21 cellular contexts compared by ENCODE assay signal in the genomic region with DNA sequence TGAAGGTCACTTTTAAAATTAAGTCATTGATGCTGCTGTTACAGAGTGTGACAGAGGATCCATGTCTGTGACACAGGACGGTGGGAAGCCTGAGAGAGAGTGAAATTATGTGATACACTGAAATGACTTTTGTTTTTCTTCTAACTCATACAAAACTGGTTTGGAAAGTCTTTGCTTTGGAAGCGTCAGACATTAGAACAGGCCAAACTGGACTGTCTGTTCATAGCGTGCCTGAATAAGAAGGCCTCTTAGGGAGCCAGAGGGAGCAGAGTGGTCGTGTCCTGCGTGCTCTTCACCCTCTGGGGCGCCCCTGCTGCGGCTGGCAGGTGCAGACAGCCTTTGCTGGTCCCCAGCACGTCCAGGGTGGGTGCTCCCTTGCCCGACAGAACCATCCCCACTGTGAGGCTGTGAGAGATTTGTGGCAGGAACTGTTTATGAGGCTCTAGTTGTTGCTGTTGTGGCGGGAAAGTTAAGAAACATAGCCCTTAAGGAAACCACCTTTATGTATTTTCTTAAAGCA. TPM values are rescaled to one million over a fixed set of nuclear protein-coding genes. Genes with fewer than 3 reads are reported as not detected.
DNase-seq lines count a peak whose midpoint lies in the region; FAIRE-seq and TF ChIP-seq lines count a peak whose summit lies in the region.
"Had no signal": no experiment of that assay in that cellular context is flagged by ENCODE, and none has a peak within 500 bp of the region (broad histone marks: within the 10 kb centered on the region; RNA-seq: fewer than 3 reads in every experiment).

No MANE protein-coding gene starts in this region.

- dilution Hi-C loops in mammary epithelial cell (cut with HindIII; ENCODE audit: low sequenced_read_pairs), result loop anchor here (5.0 kb wide), 1 partner anchor 33 kb away; no protein-coding TSS in a partner anchor

- H3K9me3 Mint-ChIP-seq in nephron progenitor cell (no peaks in the 10 kb centered on the region), type B pancreatic cell (no peaks in the 10 kb centered on the region)
- H3K9me3 Mint-ChIP-seq: activated B cell treated with CpG ODN at 0.5 μM for 24 hours; activated CD8-positive, alpha-beta T cell treated with anti-CD3 and anti-CD28 coated beads for 36 hours had no signal

- H3K9ac ChIP-seq in mammary epithelial cell (ENCODE audit: insufficient read depth, low read length), result no peak overlapping the region
- H3K9ac ChIP-seq: parathyroid adenoma had no signal

- 82% methylated on average over 10 of the region's 10 CpGs for WGBS in mammary epithelial cell (ENCODE audit: low coverage, missing lambda C conversion rate)
- WGBS in small intestine, 3 donors, result 89 to 93% (median 90%) methylated on average over 10 of the region's 10 CpGs

- no peak for DNase-seq in breast epithelium (ENCODE audit: low spot score in 2 of 2)
- no peak for DNase-seq in mammary epithelial cell
- no peak for DNase-seq in dorsolateral prefrontal cortex
- no peak for DNase-seq in nephron progenitor cell
- DNase-seq in type B pancreatic cell (ENCODE audit: extremely low spot score, unreplicated experiment), result no peak
- no peak for DNase-seq in SK-N-DZ (ENCODE audit: low spot score)
- DNase-seq in small intestine, result no peak
- no peak for DNase-seq in MG63
- DNase-seq: activated B cell treated with CpG ODN at 0.5 μM for 24 hours; activated CD8-positive, alpha-beta T cell treated with anti-CD3 and anti-CD28 coated beads for 36 hours; activated naive CD4-positive, alpha-beta T cell; activated T-cell treated with anti-CD3 and anti-CD28 coated beads for 4 hours; amniotic stem cell; central memory CD4-positive, alpha-beta T cell; NCI-H146; NCI-H526 treated with DMSO at 0.1 percent for 48 hours had no signal

- H3K27me3 Mint-ChIP-seq in nephron progenitor cell (ENCODE audit: low read depth, poor library complexity), result peaks cover 2% of the 10 kb centered on the region
- H3K27me3 Mint-ChIP-seq in type B pancreatic cell, result no peaks in the 10 kb centered on the region
- H3K27me3 Mint-ChIP-seq: activated B cell treated with CpG ODN at 0.5 μM for 24 hours; activated CD8-positive, alpha-beta T cell treated with anti-CD3 and anti-CD28 coated beads for 36 hours had no signal

- no peaks in the 10 kb centered on the region for H3K79me2 ChIP-seq in mammary epithelial cell (ENCODE audit: insufficient read depth, low read length)
- H3K79me2 ChIP-seq: parathyroid adenoma had no signal

- no peak overlapping the region for H2AFZ ChIP-seq in mammary epithelial cell (ENCODE audit: low read depth, low read length)
- H2AFZ ChIP-seq: parathyroid adenoma had no signal

- H3K4me3 ChIP-seq in breast epithelium (no peak overlapping the region), mammary epithelial cell (replicated peaks in 1 of 3; ENCODE audit: insufficient read depth in 1 of 3, low read depth in 2 of 3, low read length in 3 of 3) (no peak overlapping the region), dorsolateral prefrontal cortex (no peak overlapping the region), small intestine (ENCODE audit: low read depth in 1 of 2, low read length in 2 of 2) (no peak overlapping the region), MG63 (no peak overlapping the region)
- H3K4me3 ChIP-seq: K562, sigmoid colon, tibial nerve had no signal

- H3K27ac Mint-ChIP-seq in nephron progenitor cell, result peak overlapping the region; percentile 4
- H3K27ac Mint-ChIP-seq in type B pancreatic cell, result peak overlapping the region; percentile 100
- H3K27ac Mint-ChIP-seq: activated B cell treated with CpG ODN at 0.5 μM for 24 hours; activated CD8-positive, alpha-beta T cell treated with anti-CD3 and anti-CD28 coated beads for 36 hours had no signal

- in situ Hi-C loops in mammary epithelial cell (cut with MboI; ENCODE audit: low sequenced_read_pairs in 2 of 2), result loop anchor here in 1 of 2 donors (10.0 kb wide), 1 partner anchor 116 kb away; no protein-coding TSS in a partner anchor

- no peak for FAIRE-seq in small intestine (lab: Jason Lieb, UNC)

- H3K27me3 ChIP-seq in breast epithelium, result no peaks in the 10 kb centered on the region
- no peaks in the 10 kb centered on the region for H3K27me3 ChIP-seq in mammary epithelial cell (ENCODE audit: insufficient read depth, low read length)
- no peaks in the 10 kb centered on the region for H3K27me3 ChIP-seq in dorsolateral prefrontal cortex
- H3K27me3 ChIP-seq in small intestine (ENCODE audit: control insufficient read depth in 2 of 2, insufficient read depth in 2 of 2, low read length in 2 of 2), result no peaks in the 10 kb centered on the region
- H3K27me3 ChIP-seq in MG63, result no peaks in the 10 kb centered on the region
- H3K27me3 ChIP-seq: BE2C, sigmoid colon, tibial nerve had no signal

- H4K20me1 ChIP-seq in mammary epithelial cell (ENCODE audit: insufficient read depth, low read length), result no peaks in the 10 kb centered on the region

- peak overlapping the region; percentile 75 to 78 for H3K27ac ChIP-seq in breast epithelium
- no peak overlapping the region for H3K27ac ChIP-seq in mammary epithelial cell (ENCODE audit: insufficient read depth, low read depth, low read length)
- peak overlapping the region in 47 of 59 donors; percentile 4 to 90 (median 72) for H3K27ac ChIP-seq in dorsolateral prefrontal cortex
- no peak overlapping the region for H3K27ac ChIP-seq in small intestine (ENCODE audit: low read depth in 1 of 2, low read length in 1 of 2)
- H3K27ac ChIP-seq: parathyroid adenoma, tibial nerve had no signal

- H3K36me3 Mint-ChIP-seq in nephron progenitor cell (ENCODE audit: low read depth) (peaks cover 42% of the 10 kb centered on the region), type B pancreatic cell (peaks cover 18% of the 10 kb centered on the region)

- CTCF ChIA-PET in mammary epithelial cell (lab: Charles Lee; ENCODE audit: low non-redundant PET), result no interaction called here

- H3K4me1 ChIP-seq in breast epithelium (no peaks in the 10 kb centered on the region), mammary epithelial cell (ENCODE audit: insufficient read depth, low read length) (no peaks in the 10 kb centered on the region), small intestine (ENCODE audit: control insufficient read depth in 2 of 2, insufficient read depth in 1 of 2, low read depth in 1 of 2, low read length in 1 of 2) (no peaks in the 10 kb centered on the region)
- H3K4me1 ChIP-seq: BE2C, parathyroid adenoma had no signal

- H3K36me3 ChIP-seq in breast epithelium (no peaks in the 10 kb centered on the region), mammary epithelial cell (ENCODE audit: insufficient read depth, low read length) (no peaks in the 10 kb centered on the region), small intestine (ENCODE audit: control insufficient read depth in 2 of 2, insufficient read depth in 2 of 2, low read length in 2 of 2) (peaks cover 7 to 20% of the 10 kb centered on the region in 2 donors), MG63 (peaks cover 4% of the 10 kb centered on the region)

- H3K4me3 Mint-ChIP-seq in nephron progenitor cell (no peak overlapping the region), type B pancreatic cell (peak overlapping the region; percentile 71)
- H3K4me3 Mint-ChIP-seq: activated B cell treated with CpG ODN at 0.5 μM for 24 hours; activated CD8-positive, alpha-beta T cell treated with anti-CD3 and anti-CD28 coated beads for 36 hours had no signal

- TF ChIP-seq CTCF in breast epithelium (IDR thresholded peaks at IDR 0.05), result no peak
- no peak for TF ChIP-seq CTCF in mammary epithelial cell (conservative IDR thresholded peaks at IDR 0.05 in 1 of 2, IDR thresholded peaks at IDR 0.05 in 1 of 2; ENCODE audit: extremely low read depth in 1 of 2, insufficient read depth in 1 of 2, low read depth in 1 of 2, low read length in 2 of 2)
- no peak for TF ChIP-seq CTCF in dorsolateral prefrontal cortex (IDR thresholded peaks at IDR 0.05 in 54 of 56, conservative IDR thresholded peaks at IDR 0.05 in 2 of 56; ENCODE audit: low read depth in 1 of 56, partially characterized antibody in 56 of 56)
- TF ChIP-seq CTCF in nephron progenitor cell (IDR thresholded peaks at IDR 0.05), result no peak
- TF ChIP-seq CTCF in type B pancreatic cell (conservative IDR thresholded peaks at IDR 0.05), result no peak

- TF ChIP-seq POLR2A in breast epithelium (IDR thresholded peaks at IDR 0.05), result no peak

- H3K4me2 ChIP-seq in mammary epithelial cell (ENCODE audit: insufficient read depth, low read depth, low read length), result no peak overlapping the region

- H3K9me3 ChIP-seq in breast epithelium (no peaks in the 10 kb centered on the region), mammary epithelial cell (replicated peaks; ENCODE audit: insufficient read depth, low read length) (no peaks in the 10 kb centered on the region), small intestine (ENCODE audit: control insufficient read depth, low read depth) (no peaks in the 10 kb centered on the region), MG63 (no peaks in the 10 kb centered on the region)
- H3K9me3 ChIP-seq: BE2C, sigmoid colon, tibial nerve had no signal

- no peaks in the 10 kb centered on the region for H3K4me1 Mint-ChIP-seq in nephron progenitor cell
- peaks cover 14% of the 10 kb centered on the region for H3K4me1 Mint-ChIP-seq in type B pancreatic cell (ENCODE audit: unreplicated experiment)

- no TSS peak for BruUV-seq in mammary epithelial cell (replicated peaks; lab: Mats Ljungman, UMichigan)

- intact Hi-C loops in breast epithelium (cut with DNase I; ENCODE audit: low total_unique reads), result loop anchor here (10.0 kb wide), 1 partner anchor 46 kb away; no protein-coding TSS in a partner anchor
- intact Hi-C loops in mammary epithelial cell (cut with micrococcal nuclease), result no loop called here
- intact Hi-C loops in dorsolateral prefrontal cortex (cut with DNase I), result loop anchor here (5.0 to 10.0 kb wide), 3 partner anchors 37 to 113 kb away; no protein-coding TSS in a partner anchor

RNA-seq across cellular contexts. Expression of gene PGD, which starts 19.7 kb away (rescaled TPM):
- total RNA-seq in breast epithelium (100 to 1,000 TPM in 2 of 3 donors, 10 to 100 TPM in 1; 85.6 to 211 (median 101) TPM), mammary epithelial cell (100 to 1,000 TPM in 1 of 2 donors, 10 to 100 TPM in 1; 99.0 to 144 TPM), dorsolateral prefrontal cortex (10 to 100 TPM; 47.6 to 99.3 (median 70.6) TPM), type B pancreatic cell (ENCODE audit: low replicate concordance) (294 and 366 TPM in 2 replicates)
- polyA plus RNA-seq in mammary epithelial cell (63.1 TPM), small intestine (100 to 1,000 TPM; 158 to 226 (median 189) TPM)
- polyA minus RNA-seq in mammary epithelial cell, result 184 TPM
- polyA plus RNA-seq in SK-N-DZ (2014; cell fraction: cytosol; rRNA removed), result 108 and 148 TPM in 2 replicates
- polyA plus RNA-seq in SK-N-DZ (2014; cell fraction: nucleus; rRNA removed), result 57.6 and 66.8 TPM in 2 replicates
- 146 and 182 TPM in 2 replicates for total RNA-seq in MG63 (2014; rRNA removed; shearing (Covaris generic); ENCODE audit: low replicate concordance)

RNA-seq across cellular contexts. Expression of gene CENPS, which starts 51.1 kb away (rescaled TPM):
- total RNA-seq in breast epithelium (1 to 10 TPM; 5.9 to 8.8 (median 5.9) TPM), mammary epithelial cell (10 to 100 TPM in 1 of 2 donors, 1 to 10 TPM in 1; 9.7 to 24.1 TPM), dorsolateral prefrontal cortex (10 to 100 TPM in 108 of 120 experiments, 1 to 10 TPM in 12; 7.2 to 24.1 (median 14.9) TPM), type B pancreatic cell (ENCODE audit: low replicate concordance) (17.8 and 24.7 TPM in 2 replicates)
- polyA plus RNA-seq in mammary epithelial cell (14.9 TPM), small intestine (10 to 100 TPM; 11.3 to 28.3 (median 27.3) TPM)
- polyA minus RNA-seq in mammary epithelial cell, result not detected
- polyA plus RNA-seq in SK-N-DZ (2014; cell fraction: cytosol; rRNA removed), result 5.5 and 10.3 TPM in 2 replicates
- 7.6 and 8.2 TPM in 2 replicates for polyA plus RNA-seq in SK-N-DZ (2014; cell fraction: nucleus; rRNA removed)
- 13.3 and 15.0 TPM in 2 replicates for total RNA-seq in MG63 (2014; rRNA removed; shearing (Covaris generic); ENCODE audit: low replicate concordance)

Comparison
In these comparisons a context has a peak if more than half of its experiments do, and no peak if none do; other contexts are left out.
1. H3K27ac ChIP-seq: peak in breast epithelium (2 of 2) and dorsolateral prefrontal cortex (47 of 59); none in mammary epithelial cell (single experiment) and small intestine (0 of 2).